Comparison of ENCODE assay signal across 1 cellular context in the genomic region with DNA sequence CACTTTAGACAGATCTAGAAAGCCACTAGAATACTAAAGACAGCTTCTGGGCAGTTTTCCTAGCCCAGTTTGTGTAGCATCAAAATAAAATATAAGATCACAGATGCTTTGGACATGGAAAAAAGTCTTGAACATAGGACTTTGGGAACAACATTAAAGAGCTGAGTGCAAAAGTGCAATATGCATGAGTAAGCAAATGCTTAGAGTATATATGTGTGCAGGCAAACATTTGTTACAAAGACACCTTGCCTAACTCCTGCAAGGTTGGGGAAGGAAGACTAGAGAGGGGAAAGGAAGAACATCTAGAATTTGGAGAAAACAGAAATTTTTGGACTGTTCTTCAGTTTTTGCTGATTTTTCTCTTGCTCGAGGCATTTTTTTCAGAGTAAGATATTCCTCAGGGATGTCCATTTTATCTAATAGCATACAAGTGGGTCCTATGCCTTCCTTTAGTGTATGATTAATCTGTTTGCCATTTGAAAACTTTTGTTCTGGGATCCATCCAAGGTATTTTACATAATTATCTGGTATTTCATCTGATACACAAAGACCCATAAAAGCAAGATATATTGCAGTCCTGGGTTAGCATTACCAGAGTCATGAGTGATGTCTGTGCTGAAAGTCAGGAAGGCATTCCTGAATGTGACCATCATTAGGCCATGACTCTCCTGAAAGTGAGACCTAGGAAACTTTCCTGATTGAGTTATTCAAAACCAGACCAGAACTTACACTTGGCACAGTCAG.
TF ChIP-seq lines count a peak whose summit lies in the region.

No MANE protein-coding gene starts in this region.

TF ChIP-seq in SK-N-SH, 30 proteins besides CTCF, POLR2A, EP300 and RAD21 (continued from another document):
- TF ChIP-seq, protein P1, sequence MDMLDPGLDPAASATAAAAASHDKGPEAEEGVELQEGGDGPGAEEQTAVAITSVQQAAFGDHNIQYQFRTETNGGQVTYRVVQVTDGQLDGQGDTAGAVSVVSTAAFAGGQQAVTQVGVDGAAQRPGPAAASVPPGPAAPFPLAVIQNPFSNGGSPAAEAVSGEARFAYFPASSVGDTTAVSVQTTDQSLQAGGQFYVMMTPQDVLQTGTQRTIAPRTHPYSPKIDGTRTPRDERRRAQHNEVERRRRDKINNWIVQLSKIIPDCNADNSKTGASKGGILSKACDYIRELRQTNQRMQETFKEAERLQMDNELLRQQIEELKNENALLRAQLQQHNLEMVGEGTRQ (IDR thresholded peaks at IDR 0.05; ENCODE audit: borderline replicate concordance, low read depth, low read length), result no peak
- TF ChIP-seq SIN3A (IDR thresholded peaks at IDR 0.05; ENCODE audit: borderline replicate concordance, low read depth, low read length), result peak; percentile 67; the same call in 1 of the 2 replicates
- peak; percentile 98 for TF ChIP-seq TEAD4 (IDR thresholded peaks at IDR 0.05; ENCODE audit: borderline replicate concordance, insufficient read depth)
- peak; percentile 80 for TF ChIP-seq POLR2AphosphoS5 (IDR thresholded peaks at IDR 0.05; ENCODE audit: low read depth, low read length)
- no peak; the same call in 1 of the 2 replicates for TF ChIP-seq GABPA (IDR thresholded peaks at IDR 0.05; ENCODE audit: low read depth)
- peak; percentile 84 for TF ChIP-seq FOSL2 (IDR thresholded peaks at IDR 0.05; ENCODE audit: borderline replicate concordance, low read depth)
- TF ChIP-seq EZH2phosphoT487 (IDR thresholded peaks at IDR 0.05; ENCODE audit: borderline replicate concordance, low read depth), result no peak
- TF ChIP-seq MEF2A (IDR thresholded peaks at IDR 0.05; ENCODE audit: borderline replicate concordance, low read depth), result peak; percentile 67; the same call in 1 of the 2 replicates
- TF ChIP-seq RCOR1 (IDR thresholded peaks at IDR 0.05; ENCODE audit: low read length), result no peak
- TF ChIP-seq, protein P2, sequence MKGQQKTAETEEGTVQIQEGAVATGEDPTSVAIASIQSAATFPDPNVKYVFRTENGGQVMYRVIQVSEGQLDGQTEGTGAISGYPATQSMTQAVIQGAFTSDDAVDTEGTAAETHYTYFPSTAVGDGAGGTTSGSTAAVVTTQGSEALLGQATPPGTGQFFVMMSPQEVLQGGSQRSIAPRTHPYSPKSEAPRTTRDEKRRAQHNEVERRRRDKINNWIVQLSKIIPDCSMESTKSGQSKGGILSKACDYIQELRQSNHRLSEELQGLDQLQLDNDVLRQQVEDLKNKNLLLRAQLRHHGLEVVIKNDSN (IDR thresholded peaks at IDR 0.05; ENCODE audit: borderline replicate concordance, low read depth), result no peak
- TF ChIP-seq, protein P3, sequence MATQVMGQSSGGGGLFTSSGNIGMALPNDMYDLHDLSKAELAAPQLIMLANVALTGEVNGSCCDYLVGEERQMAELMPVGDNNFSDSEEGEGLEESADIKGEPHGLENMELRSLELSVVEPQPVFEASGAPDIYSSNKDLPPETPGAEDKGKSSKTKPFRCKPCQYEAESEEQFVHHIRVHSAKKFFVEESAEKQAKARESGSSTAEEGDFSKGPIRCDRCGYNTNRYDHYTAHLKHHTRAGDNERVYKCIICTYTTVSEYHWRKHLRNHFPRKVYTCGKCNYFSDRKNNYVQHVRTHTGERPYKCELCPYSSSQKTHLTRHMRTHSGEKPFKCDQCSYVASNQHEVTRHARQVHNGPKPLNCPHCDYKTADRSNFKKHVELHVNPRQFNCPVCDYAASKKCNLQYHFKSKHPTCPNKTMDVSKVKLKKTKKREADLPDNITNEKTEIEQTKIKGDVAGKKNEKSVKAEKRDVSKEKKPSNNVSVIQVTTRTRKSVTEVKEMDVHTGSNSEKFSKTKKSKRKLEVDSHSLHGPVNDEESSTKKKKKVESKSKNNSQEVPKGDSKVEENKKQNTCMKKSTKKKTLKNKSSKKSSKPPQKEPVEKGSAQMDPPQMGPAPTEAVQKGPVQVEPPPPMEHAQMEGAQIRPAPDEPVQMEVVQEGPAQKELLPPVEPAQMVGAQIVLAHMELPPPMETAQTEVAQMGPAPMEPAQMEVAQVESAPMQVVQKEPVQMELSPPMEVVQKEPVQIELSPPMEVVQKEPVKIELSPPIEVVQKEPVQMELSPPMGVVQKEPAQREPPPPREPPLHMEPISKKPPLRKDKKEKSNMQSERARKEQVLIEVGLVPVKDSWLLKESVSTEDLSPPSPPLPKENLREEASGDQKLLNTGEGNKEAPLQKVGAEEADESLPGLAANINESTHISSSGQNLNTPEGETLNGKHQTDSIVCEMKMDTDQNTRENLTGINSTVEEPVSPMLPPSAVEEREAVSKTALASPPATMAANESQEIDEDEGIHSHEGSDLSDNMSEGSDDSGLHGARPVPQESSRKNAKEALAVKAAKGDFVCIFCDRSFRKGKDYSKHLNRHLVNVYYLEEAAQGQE (IDR thresholded peaks at IDR 0.05; ENCODE audit: low read depth, low read length), result no peak
- TF ChIP-seq ELF1 (IDR thresholded peaks at IDR 0.05), result no peak; the same call in 1 of the 2 replicates
- TF ChIP-seq TCF12 (IDR thresholded peaks at IDR 0.05), result peak; percentile 98
- no peak for TF ChIP-seq FOXJ3 (CRISPR knock-in tag; IDR thresholded peaks at IDR 0.05)
- no peak for TF ChIP-seq SMC3 (IDR thresholded peaks at IDR 0.05; ENCODE audit: low read depth, low read length)
- TF ChIP-seq JUND (IDR thresholded peaks at IDR 0.05), result peak; percentile 99
- TF ChIP-seq, protein P4, sequence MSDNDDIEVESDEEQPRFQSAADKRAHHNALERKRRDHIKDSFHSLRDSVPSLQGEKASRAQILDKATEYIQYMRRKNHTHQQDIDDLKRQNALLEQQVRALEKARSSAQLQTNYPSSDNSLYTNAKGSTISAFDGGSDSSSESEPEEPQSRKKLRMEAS (IDR thresholded peaks at IDR 0.05; ENCODE audit: low read depth), result peak; percentile 47; the same call in 1 of the 2 replicates
- TF ChIP-seq NRF1 (IDR thresholded peaks at IDR 0.05; ENCODE audit: low read depth, low read length), result no peak
